ENCODE assay signal across 27 cellular contexts in genomic region chr19:30034321-30034720, GRCh38.
"Had no signal": no experiment of that assay in that cellular context is flagged by ENCODE, and none has a peak within 500 bp of the region (broad histone marks: within the 10 kb centered on the region; RNA-seq: fewer than 3 reads in every experiment).

No MANE protein-coding gene starts in this region.

- H3K4me3 ChIP-seq: stomach, suprapubic skin, testis, thoracic aorta, thyroid gland, tibial artery, tibial nerve, transverse colon, upper lobe of left lung, upper lobe of right lung, uterus, vagina had no signal

- FAIRE-seq: urothelium cell line had no signal

- H3K27me3 ChIP-seq: stomach, suprapubic skin, testis, thyroid gland, tibial artery, tibial nerve, transverse colon, upper lobe of left lung, upper lobe of right lung, uterus, vagina had no signal

- DNase-seq: stimulated activated CD4-positive, alpha-beta T cell treated with anti-CD3 and anti-CD28 coated beads, Interleukin-2, amount 100 ng/mL, for 48 hours; stimulated activated CD4-positive, alpha-beta T cell treated with anti-CD3 and anti-CD28 coated beads, Interleukin-4, amount 100 ng/mL, for 1 hour; stimulated activated CD4-positive, alpha-beta T cell treated with anti-CD3 and anti-CD28 coated beads, Interleukin-4, amount 100 ng/mL, for 24 hours; stimulated activated CD4-positive, alpha-beta T cell treated with anti-CD3 and anti-CD28 coated beads, Interleukin-4, amount 100 ng/mL, for 4 hours; stimulated activated CD8-positive, alpha-beta memory T cell treated with anti-CD3 and anti-CD28 coated beads, Interleukin-4, amount 100 ng/mL, for 48 hours; stimulated activated naive B cell treated with anti-CD40 and anti-IgM and Interleukin-4, amounts not matched to agents 10 μg/mL and 1 μg/mL and 100 μg/mL, for 72 hours; stimulated activated naive CD4-positive, alpha-beta T cell; stimulated activated naive CD4-positive, alpha-beta T cell treated with Interleukin-2 at 50 U/mL for 16 hours; stimulated activated naive CD8-positive, alpha-beta T cell treated with anti-CD3 and anti-CD28 coated beads, Interleukin-15, amount 100 ng/mL, for 72 hours; stimulated activated naive CD8-positive, alpha-beta T cell treated with anti-CD3 and anti-CD28 coated beads, Interleukin-15, Interleukin-2, amounts not matched to agents 100 U/mL and 50 U/mL, for 24 hours; stomach; substantia nigra; testis; thyroid gland; tibial artery; transverse colon; trophoblast cell; upper lobe of left lung; upper lobe of right lung; uterus had no signal

- H3K36me3 ChIP-seq: thyroid gland, uterus had no signal

- ATAC-seq: stimulated activated effector memory CD8-positive, alpha-beta T cell treated with anti-CD3 and anti-CD28 coated beads, Interleukin-12 subunit alpha, Interleukin-12 subunit beta, amount 100 ng/mL, for 72 hours; stimulated activated memory B cell treated with anti-CD40 and anti-IgM and Interleukin-4, amounts not matched to agents 10 μg/mL and 1 μg/mL and 100 μg/mL, for 72 hours; stimulated activated naive B cell treated with anti-CD40 and anti-IgM and Interleukin-4, amounts not matched to agents 10 μg/mL and 1 μg/mL and 100 μg/mL, for 72 hours; stimulated activated naive CD8-positive, alpha-beta T cell treated with anti-CD3 and anti-CD28 coated beads, Interleukin-15, amount 100 ng/mL, for 72 hours; stimulated activated naive CD8-positive, alpha-beta T cell treated with anti-CD3 and anti-CD28 coated beads, Interleukin-15, Interleukin-2, amounts not matched to agents 100 U/mL and 50 U/mL, for 24 hours; upper lobe of right lung had no signal

- H3K27ac ChIP-seq: stomach, suprapubic skin, testis, thoracic aorta, thyroid gland, tibial artery, tibial nerve, transverse colon, upper lobe of left lung, upper lobe of right lung, uterus, vagina had no signal

- H3K4me1 ChIP-seq: stomach, suprapubic skin, testis, thyroid gland, tibial artery, tibial nerve, transverse colon, upper lobe of left lung, upper lobe of right lung, uterus, vagina had no signal

- H3K9me3 ChIP-seq: suprapubic skin, testis, thyroid gland, transverse colon, upper lobe of left lung, upper lobe of right lung, vagina had no signal
